In the genomic region with DNA sequence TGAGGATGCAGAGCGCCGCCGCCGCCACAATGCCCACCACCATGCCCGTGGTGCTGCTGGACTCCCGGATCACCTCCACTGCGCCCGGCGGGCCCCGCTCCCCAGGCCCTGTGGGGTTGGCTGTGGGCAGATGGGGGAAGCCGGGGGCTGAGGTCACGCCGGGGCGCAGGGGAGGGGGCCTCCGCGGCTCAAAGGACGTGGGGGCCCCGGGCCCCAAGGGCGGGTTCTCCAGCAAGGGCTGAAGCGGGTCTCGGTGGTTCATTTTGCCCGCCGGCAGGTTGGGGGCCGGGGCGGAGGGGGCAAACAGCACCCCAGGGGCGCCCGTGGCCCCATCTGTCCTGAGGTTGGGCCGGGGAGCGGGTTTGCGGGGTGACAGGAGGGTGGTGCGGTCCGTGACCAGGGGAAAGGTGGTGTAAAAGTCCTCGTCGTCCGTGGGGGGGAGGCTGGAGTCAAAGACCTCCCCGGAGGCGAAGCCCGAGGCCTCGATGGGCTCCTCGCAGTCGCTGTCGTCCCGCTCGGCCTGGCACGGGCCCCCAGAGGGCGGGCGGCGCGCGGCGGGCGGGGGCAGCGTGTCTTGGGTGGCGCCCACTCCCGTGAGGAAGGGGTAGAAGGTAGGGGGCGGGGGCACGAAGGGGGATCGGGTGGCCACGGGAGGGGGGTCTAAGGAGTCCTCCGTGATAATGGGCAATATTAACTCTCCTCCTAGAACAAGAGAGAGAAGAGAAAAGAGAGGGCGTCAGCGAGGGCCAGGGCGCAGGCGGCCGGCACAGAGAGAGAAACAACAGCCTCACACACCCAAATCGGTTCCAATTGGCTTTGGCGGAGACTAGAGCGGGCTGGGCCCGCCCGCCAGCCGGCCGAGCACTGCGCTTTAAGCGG, we compare ENCODE assay signal across 13 cellular contexts. TPM values are rescaled to one million over a fixed set of nuclear protein-coding genes. Genes with fewer than 3 reads are reported as not detected.
DNase-seq lines count a peak whose midpoint lies in the region; ATAC-seq and TF ChIP-seq lines count a peak whose summit lies in the region.
"Had no signal": no experiment of that assay in that cellular context is flagged by ENCODE, and none has a peak within 500 bp of the region (broad histone marks: within the 10 kb centered on the region; RNA-seq: fewer than 3 reads in every experiment).

No MANE protein-coding gene starts in this region.

- H3K27ac ChIP-seq in ascending aorta, result peak overlapping the region; percentile 34 to 45
- H3K27ac ChIP-seq in parathyroid adenoma, result no peak overlapping the region
- H3K27ac ChIP-seq in CD8-positive, alpha-beta memory T cell (ENCODE audit: low read depth, low read length), result no peak overlapping the region

- intact Hi-C loops in ascending aorta (cut with DNase I) (no loop called here), Right ventricle myocardium superior (cut with DNase I) (no loop called here)

- H3K27me3 ChIP-seq in ascending aorta (no peaks in the 10 kb centered on the region), parathyroid adenoma (ENCODE audit: control insufficient read depth, insufficient read depth, low read length) (no peaks in the 10 kb centered on the region)
- H3K27me3 ChIP-seq in CD8-positive, alpha-beta memory T cell (ENCODE audit: insufficient read depth, low read length, poor library complexity, severe bottlenecking), result no peaks in the 10 kb centered on the region

- H3K4me3 ChIP-seq in AG10803 (ENCODE audit: low read length), result peak overlapping the region; percentile 26
- peak overlapping the region; percentile 26 to 58 for H3K4me3 ChIP-seq in ascending aorta
- no peak overlapping the region for H3K4me3 ChIP-seq in parathyroid adenoma (ENCODE audit: low read depth, low read length)
- no peak overlapping the region for H3K4me3 ChIP-seq in CD8-positive, alpha-beta memory T cell (ENCODE audit: low read length)

- no peaks in the 10 kb centered on the region for H3K9me3 ChIP-seq in ascending aorta
- H3K9me3 ChIP-seq in parathyroid adenoma (ENCODE audit: control insufficient read depth, low read length), result no peaks in the 10 kb centered on the region
- no peaks in the 10 kb centered on the region for H3K9me3 ChIP-seq in CD8-positive, alpha-beta memory T cell (ENCODE audit: low read length)

- no peak overlapping the region for H3K4me2 ChIP-seq in parathyroid adenoma (ENCODE audit: low read length)

- peaks cover 2 to 6% of the 10 kb centered on the region in 2 donors for H3K4me1 ChIP-seq in ascending aorta
- H3K4me1 ChIP-seq in parathyroid adenoma, result no peaks in the 10 kb centered on the region
- H3K4me1 ChIP-seq in CD8-positive, alpha-beta memory T cell (ENCODE audit: insufficient read depth, low read length), result no peaks in the 10 kb centered on the region

- H3K9me3 Mint-ChIP-seq in CD8-positive, alpha-beta memory T cell, result no peaks in the 10 kb centered on the region

- peaks cover 0 to 13% (median 4%) of the 10 kb centered on the region in 3 donors for H3K4me1 Mint-ChIP-seq in CD8-positive, alpha-beta memory T cell

- POLR2A ChIA-PET in CD8-positive, alpha-beta memory T cell (lab: Charles Lee), result no interaction called here

- DNase-seq in AG10803 (ENCODE audit: low read depth), result peak; percentile 28
- DNase-seq in ascending aorta (ENCODE audit: low spot score in 2 of 2), result peak in 1 of 2 donors; percentile 70
- no peak for DNase-seq in Right ventricle myocardium superior
- no peak for DNase-seq in NOMO-1 (lab: John Stamatoyannopoulos, UW; ENCODE audit: unreplicated experiment in 2 of 2)
- no peak for DNase-seq in KBM-7
- DNase-seq in NCI-H82 treated with DMSO at 0.1 percent for 48 hours (lab: John Stamatoyannopoulos, UW; ENCODE audit: unreplicated experiment), result no peak
- DNase-seq in CD8-positive, alpha-beta memory T cell, result no peak
- DNase-seq: activated CD4-positive, CD25-positive, alpha-beta regulatory T cell; activated gamma-delta T cell; effector memory CD4-positive, alpha-beta T cell; NCI-H1694 had no signal

- TF ChIP-seq CTCF in AG10803 (conservative IDR thresholded peaks at IDR 0.05; ENCODE audit: low read length) (no peak), ascending aorta (IDR thresholded peaks at IDR 0.05) (no peak), parathyroid adenoma (IDR thresholded peaks at IDR 0.05) (no peak)

- peaks cover 0 to 9% of the 10 kb centered on the region in 2 donors for H3K27me3 Mint-ChIP-seq in CD8-positive, alpha-beta memory T cell

- peak overlapping the region; percentile 58 for H2AFZ ChIP-seq in parathyroid adenoma

- H3K27ac Mint-ChIP-seq in CD8-positive, alpha-beta memory T cell, result no peak overlapping the region

- H3K79me2 ChIP-seq in parathyroid adenoma, result no peaks in the 10 kb centered on the region

- H3K36me3 ChIP-seq in ascending aorta (peaks cover 0 to 3% of the 10 kb centered on the region in 2 donors), parathyroid adenoma (ENCODE audit: control insufficient read depth, insufficient read depth, low read length) (no peaks in the 10 kb centered on the region)
- no peaks in the 10 kb centered on the region for H3K36me3 ChIP-seq in CD8-positive, alpha-beta memory T cell (ENCODE audit: insufficient read depth, low read length)

- CTCF ChIA-PET in CD8-positive, alpha-beta memory T cell (lab: Charles Lee), result no interaction called here

- peak; percentile 83 for ATAC-seq in Right ventricle myocardium superior (ENCODE audit: poor library complexity)

- no peaks in the 10 kb centered on the region for H3K36me3 Mint-ChIP-seq in CD8-positive, alpha-beta memory T cell

- no peak overlapping the region for H3K4me3 Mint-ChIP-seq in CD8-positive, alpha-beta memory T cell

- in situ Hi-C loops in KBM-7 (cut with MboI; ENCODE audit: low pct_unique_long_range_greater_than_20kb, low sequenced_read_pairs), result no loop called here

- no peak overlapping the region for H3K9ac ChIP-seq in parathyroid adenoma

RNA-seq across cellular contexts. Expression of gene SLC22A12, which starts 16.6 kb away (rescaled TPM):
- total RNA-seq in ascending aorta, result not detected
- total RNA-seq in Right ventricle myocardium superior, result not detected
- total RNA-seq in CD8-positive, alpha-beta memory T cell, result not detected
- not detected for polyA plus RNA-seq in CD8-positive, alpha-beta memory T cell
- total RNA-seq: RPMI7951 had no signal

RNA-seq across cellular contexts. Expression of gene SLC22A11, which starts 51.9 kb away (rescaled TPM):
- total RNA-seq in ascending aorta, result not detected
- total RNA-seq in Right ventricle myocardium superior, result not detected
- not detected for total RNA-seq in CD8-positive, alpha-beta memory T cell
- polyA plus RNA-seq in CD8-positive, alpha-beta memory T cell, result not detected
- total RNA-seq: RPMI7951 had no signal

Comparison
In these comparisons a context has a peak if more than half of its experiments do, and no peak if none do; other contexts are left out.
1. H3K4me3 ChIP-seq: peak in AG10803 (single experiment) and ascending aorta (2 of 2); none in parathyroid adenoma (single experiment) and CD8-positive, alpha-beta memory T cell (single experiment).
2. H3K27ac ChIP-seq: peak in ascending aorta (2 of 2); none in parathyroid adenoma (single experiment) and CD8-positive, alpha-beta memory T cell (single experiment).